ENCODE assay signal across 30 cellular contexts in genomic region chrX:135513140-135513535, GRCh38. TPM values are rescaled to one million over a fixed set of nuclear protein-coding genes. Genes with fewer than 3 reads are reported as not detected.
DNase-seq lines count a peak whose midpoint lies in the region; ATAC-seq and TF ChIP-seq lines count a peak whose summit lies in the region.
"Had no signal": no experiment of that assay in that cellular context is flagged by ENCODE, and none has a peak within 500 bp of the region (broad histone marks: within the 10 kb centered on the region; RNA-seq: fewer than 3 reads in every experiment).

No MANE protein-coding gene starts in this region.

- DNase-seq in CD14-positive monocyte (ENCODE audit: low spot score) (peak; percentile 44), MV-4-11 (lab: John Stamatoyannopoulos, UW) (peak; percentile 45), foreskin keratinocyte (no peak), KG1 (lab: John Stamatoyannopoulos, UW) (no peak), RWPE1 (ENCODE audit: low spot score) (no peak)
- DNase-seq: activated CD8-positive, alpha-beta memory T cell treated with anti-CD3 and anti-CD28 coated beads for 24 hours; activated naive CD4-positive, alpha-beta T cell; activated T-cell treated with anti-CD3 and anti-CD28 coated beads, Interleukin-2, amount 50 U/mL, for 4 hours; adrenal gland; CD8-positive, alpha-beta T cell; DMS 273 treated with DMSO at 0.1 percent for 48 hours; effector memory CD4-positive, alpha-beta T cell; gastrocnemius medialis; H9; hippocampal formation; left ventricle myocardium superior; naive B cell; NCI-H1436; NCI-H446 treated with DMSO at 0.1 percent for 48 hours; occipital lobe; retina; stimulated activated CD4-positive, alpha-beta T cell treated with anti-CD3 and anti-CD28 coated beads, Interleukin-2, amount 100 ng/mL, for 24 hours; uterus had no signal

- H3K36me3 Mint-ChIP-seq in CD14-positive monocyte = no peaks in the 10 kb centered on the region
- H3K36me3 Mint-ChIP-seq: brain; CD8-positive, alpha-beta T cell; naive B cell had no signal

- no peaks in the 10 kb centered on the region for H3K4me1 ChIP-seq in foreskin keratinocyte
- H3K4me1 ChIP-seq: adrenal gland, esophagus muscularis mucosa, gastrocnemius medialis, uterus had no signal

- intact Hi-C loops in CD14-positive monocyte (cut with micrococcal nuclease) = no loop called here

- H3K27ac ChIP-seq in foreskin keratinocyte (no peak overlapping the region), RWPE1 (no peak overlapping the region)
- H3K27ac ChIP-seq: adrenal gland, esophagus muscularis mucosa, gastrocnemius medialis, SK-N-MC, uterus had no signal

- H3K27me3 Mint-ChIP-seq in CD14-positive monocyte (ENCODE audit: low read depth in 3 of 3) = peaks cover 0 to 4% (median 0%) of the 10 kb centered on the region in 3 donors

- POLR2A ChIA-PET in RWPE1 (lab: Yijun Ruan, JAX; ENCODE audit: low non-redundant PET) = no interaction called here

- no peaks in the 10 kb centered on the region for H3K9me3 Mint-ChIP-seq in CD14-positive monocyte
- H3K9me3 Mint-ChIP-seq: activated T-cell treated with anti-CD3 and anti-CD28 coated beads, Interleukin-2, amount 50 U/mL, for 4 hours; CD8-positive, alpha-beta T cell; T-helper 1 cell treated with Interleukin-12 subunit alpha and Interleukin-12 subunit beta and Interleukin-4 antibody, amounts not matched to agents 30 μg/mL and 1 μg/mL, for 36 hours had no signal

- CTCF ChIA-PET in RWPE1 (lab: Yijun Ruan, JAX) = interaction anchor here (0.6 kb wide), 1 partner anchor 144 kb away, joined by 3 read pairs; no protein-coding TSS in a partner anchor

- H3K4me3 Mint-ChIP-seq in CD14-positive monocyte = peak overlapping the region in 1 of 2 donors; percentile 46
- H3K4me3 Mint-ChIP-seq: activated T-cell treated with anti-CD3 and anti-CD28 coated beads, Interleukin-2, amount 50 U/mL, for 4 hours; brain; CD8-positive, alpha-beta T cell; H9; naive B cell; T-helper 1 cell treated with Interleukin-12 subunit alpha and Interleukin-12 subunit beta and Interleukin-4 antibody, amounts not matched to agents 30 μg/mL and 1 μg/mL, for 36 hours had no signal

- peak overlapping the region; percentile 18 to 91 (median 88) for H3K27ac Mint-ChIP-seq in CD14-positive monocyte
- H3K27ac Mint-ChIP-seq: brain; CD8-positive, alpha-beta T cell; H9; naive B cell; T-helper 1 cell treated with Interleukin-12 subunit alpha and Interleukin-12 subunit beta and Interleukin-4 antibody, amounts not matched to agents 30 μg/mL and 1 μg/mL, for 36 hours had no signal

- TF ChIP-seq CTCF in CD14-positive monocyte (IDR thresholded peaks at IDR 0.05) = no peak
- TF ChIP-seq CTCF in foreskin keratinocyte (conservative IDR thresholded peaks at IDR 0.05) = no peak
- TF ChIP-seq CTCF in RWPE1 (conservative IDR thresholded peaks at IDR 0.05; ENCODE audit: low read depth) = no peak

- ATAC-seq in GM19351 (IDR thresholded peaks at IDR 0.05; ENCODE audit: unreplicated experiment) = peak; percentile 44
- peak; percentile 36 for ATAC-seq in foreskin keratinocyte
- no peak for ATAC-seq in GM18519 (IDR thresholded peaks at IDR 0.05; ENCODE audit: low FRiP score, unreplicated experiment)
- ATAC-seq: activated T-cell treated with anti-CD3 and anti-CD28 coated beads, Interleukin-2, amount 50 U/mL, for 4 hours; CD8-positive, alpha-beta T cell; gastrocnemius medialis; Panc1 had no signal

- H3K27me3 ChIP-seq in foreskin keratinocyte = no peaks in the 10 kb centered on the region
- H3K27me3 ChIP-seq: gastrocnemius medialis, uterus had no signal

- peaks cover 46% of the 10 kb centered on the region for H3K4me1 Mint-ChIP-seq in CD14-positive monocyte
- H3K4me1 Mint-ChIP-seq: brain, H9, naive B cell had no signal

RNA-seq across cellular contexts. Expression of gene INTS6L, which starts 7.3 kb away (rescaled TPM):
- 1 to 10 TPM; 2.7 to 3.0 TPM for polyA plus RNA-seq in CD14-positive monocyte
- 6.0 and 6.5 TPM in 2 replicates for total RNA-seq in foreskin keratinocyte
- 3.1 and 3.4 TPM in 2 replicates for polyA plus RNA-seq in foreskin keratinocyte

Comparison
In these comparisons a context has a peak if more than half of its experiments do, and no peak if none do; other contexts are left out.
1. DNase-seq: peak in CD14-positive monocyte (single experiment) and MV-4-11 (single experiment); none in foreskin keratinocyte (0 of 2), KG1 (single experiment) and RWPE1 (single experiment).